Comparison of ENCODE assay signal across 3 cellular contexts in the genomic region with DNA sequence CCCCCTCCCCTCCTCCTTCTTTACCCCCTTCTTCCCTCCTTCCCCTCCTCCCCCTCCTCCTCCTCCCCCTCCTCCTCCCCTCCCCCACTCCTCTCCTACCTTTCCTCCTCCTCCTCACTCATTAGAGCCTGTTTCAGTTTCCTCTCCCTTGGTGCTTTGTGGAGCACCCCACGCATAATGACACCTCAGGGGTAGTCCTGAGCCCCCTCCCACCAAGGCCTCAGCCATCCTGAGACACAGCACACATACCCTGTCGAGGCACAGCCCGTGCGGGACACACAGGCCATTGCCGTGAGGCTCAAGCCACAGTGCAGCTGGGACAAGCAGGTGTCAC.
A peak's percentile ranks its signal among the peaks of the same experiment; 100 is the strongest.
TF ChIP-seq lines count a peak whose summit lies in the region.

No MANE protein-coding gene starts in this region.

TF ChIP-seq in GM23338, 12 proteins besides CTCF, POLR2A, EP300 and RAD21 (continues in another document):
- no peak for TF ChIP-seq NANOG (IDR thresholded peaks at IDR 0.05; ENCODE audit: borderline replicate concordance)
- no peak for TF ChIP-seq POLR2AphosphoS5 (IDR thresholded peaks at IDR 0.05; ENCODE audit: low read depth)
- no peak for TF ChIP-seq ZNF331 (CRISPR knock-in tag; IDR thresholded peaks at IDR 0.05; ENCODE audit: low read depth)
- TF ChIP-seq, protein P1, sequence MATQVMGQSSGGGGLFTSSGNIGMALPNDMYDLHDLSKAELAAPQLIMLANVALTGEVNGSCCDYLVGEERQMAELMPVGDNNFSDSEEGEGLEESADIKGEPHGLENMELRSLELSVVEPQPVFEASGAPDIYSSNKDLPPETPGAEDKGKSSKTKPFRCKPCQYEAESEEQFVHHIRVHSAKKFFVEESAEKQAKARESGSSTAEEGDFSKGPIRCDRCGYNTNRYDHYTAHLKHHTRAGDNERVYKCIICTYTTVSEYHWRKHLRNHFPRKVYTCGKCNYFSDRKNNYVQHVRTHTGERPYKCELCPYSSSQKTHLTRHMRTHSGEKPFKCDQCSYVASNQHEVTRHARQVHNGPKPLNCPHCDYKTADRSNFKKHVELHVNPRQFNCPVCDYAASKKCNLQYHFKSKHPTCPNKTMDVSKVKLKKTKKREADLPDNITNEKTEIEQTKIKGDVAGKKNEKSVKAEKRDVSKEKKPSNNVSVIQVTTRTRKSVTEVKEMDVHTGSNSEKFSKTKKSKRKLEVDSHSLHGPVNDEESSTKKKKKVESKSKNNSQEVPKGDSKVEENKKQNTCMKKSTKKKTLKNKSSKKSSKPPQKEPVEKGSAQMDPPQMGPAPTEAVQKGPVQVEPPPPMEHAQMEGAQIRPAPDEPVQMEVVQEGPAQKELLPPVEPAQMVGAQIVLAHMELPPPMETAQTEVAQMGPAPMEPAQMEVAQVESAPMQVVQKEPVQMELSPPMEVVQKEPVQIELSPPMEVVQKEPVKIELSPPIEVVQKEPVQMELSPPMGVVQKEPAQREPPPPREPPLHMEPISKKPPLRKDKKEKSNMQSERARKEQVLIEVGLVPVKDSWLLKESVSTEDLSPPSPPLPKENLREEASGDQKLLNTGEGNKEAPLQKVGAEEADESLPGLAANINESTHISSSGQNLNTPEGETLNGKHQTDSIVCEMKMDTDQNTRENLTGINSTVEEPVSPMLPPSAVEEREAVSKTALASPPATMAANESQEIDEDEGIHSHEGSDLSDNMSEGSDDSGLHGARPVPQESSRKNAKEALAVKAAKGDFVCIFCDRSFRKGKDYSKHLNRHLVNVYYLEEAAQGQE (IDR thresholded peaks at IDR 0.05; ENCODE audit: unreplicated experiment) = no peak
- TF ChIP-seq EZH2phosphoT487 (IDR thresholded peaks at IDR 0.05; ENCODE audit: unreplicated experiment) = no peak
- no peak for TF ChIP-seq JUNB (IDR thresholded peaks at IDR 0.05; ENCODE audit: unreplicated experiment)
- TF ChIP-seq, protein P2, sequence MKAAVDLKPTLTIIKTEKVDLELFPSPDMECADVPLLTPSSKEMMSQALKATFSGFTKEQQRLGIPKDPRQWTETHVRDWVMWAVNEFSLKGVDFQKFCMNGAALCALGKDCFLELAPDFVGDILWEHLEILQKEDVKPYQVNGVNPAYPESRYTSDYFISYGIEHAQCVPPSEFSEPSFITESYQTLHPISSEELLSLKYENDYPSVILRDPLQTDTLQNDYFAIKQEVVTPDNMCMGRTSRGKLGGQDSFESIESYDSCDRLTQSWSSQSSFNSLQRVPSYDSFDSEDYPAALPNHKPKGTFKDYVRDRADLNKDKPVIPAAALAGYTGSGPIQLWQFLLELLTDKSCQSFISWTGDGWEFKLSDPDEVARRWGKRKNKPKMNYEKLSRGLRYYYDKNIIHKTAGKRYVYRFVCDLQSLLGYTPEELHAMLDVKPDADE (IDR thresholded peaks at IDR 0.05) = no peak
- TF ChIP-seq STAT1 (IDR thresholded peaks at IDR 0.05; ENCODE audit: unreplicated experiment) = no peak
- no peak for TF ChIP-seq EZH2 (IDR thresholded peaks at IDR 0.05; ENCODE audit: low read depth, unreplicated experiment)

TF ChIP-seq in HEK293, 187 proteins besides CTCF, POLR2A, EP300 and RAD21:
- TF ChIP-seq ZNF10 (tag by site-specific recombination; IDR thresholded peaks at IDR 0.05) (no peak), ZNF677 (tag by site-specific recombination; IDR thresholded peaks at IDR 0.05) (no peak), EGR2 (tag by site-specific recombination; IDR thresholded peaks at IDR 0.05; ENCODE audit: low read depth) (peak; percentile 38; the same call in 1 of the 2 replicates), ZEB2 (tag by site-specific recombination; IDR thresholded peaks at IDR 0.05) (no peak), ZNF133 (tag by site-specific recombination; IDR thresholded peaks at IDR 0.05) (no peak), ZNF514 (tag by site-specific recombination; IDR thresholded peaks at IDR 0.05) (no peak), ZNF23 (tag by site-specific recombination; IDR thresholded peaks at IDR 0.05; ENCODE audit: borderline replicate concordance) (no peak), ZNF664 (tag by site-specific recombination; IDR thresholded peaks at IDR 0.05) (no peak), ZNF214 (tag by site-specific recombination; IDR thresholded peaks at IDR 0.05; ENCODE audit: borderline replicate concordance) (no peak), ZNF555 (tag by site-specific recombination; conservative IDR thresholded peaks at IDR 0.05) (no peak), ZNF366 (tag by site-specific recombination; conservative IDR thresholded peaks at IDR 0.05) (no peak), TCF7L2 (IDR thresholded peaks at IDR 0.05; ENCODE audit: borderline replicate concordance, low read depth, low read length) (no peak), ZFHX2 (tag by site-specific recombination; conservative IDR thresholded peaks at IDR 0.05) (peak; percentile 74)
- TF ChIP-seq, protein P3, sequence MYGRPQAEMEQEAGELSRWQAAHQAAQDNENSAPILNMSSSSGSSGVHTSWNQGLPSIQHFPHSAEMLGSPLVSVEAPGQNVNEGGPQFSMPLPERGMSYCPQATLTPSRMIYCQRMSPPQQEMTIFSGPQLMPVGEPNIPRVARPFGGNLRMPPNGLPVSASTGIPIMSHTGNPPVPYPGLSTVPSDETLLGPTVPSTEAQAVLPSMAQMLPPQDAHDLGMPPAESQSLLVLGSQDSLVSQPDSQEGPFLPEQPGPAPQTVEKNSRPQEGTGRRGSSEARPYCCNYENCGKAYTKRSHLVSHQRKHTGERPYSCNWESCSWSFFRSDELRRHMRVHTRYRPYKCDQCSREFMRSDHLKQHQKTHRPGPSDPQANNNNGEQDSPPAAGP (tag by site-specific recombination; IDR thresholded peaks at IDR 0.05) = no peak
- TF ChIP-seq, protein P4, sequence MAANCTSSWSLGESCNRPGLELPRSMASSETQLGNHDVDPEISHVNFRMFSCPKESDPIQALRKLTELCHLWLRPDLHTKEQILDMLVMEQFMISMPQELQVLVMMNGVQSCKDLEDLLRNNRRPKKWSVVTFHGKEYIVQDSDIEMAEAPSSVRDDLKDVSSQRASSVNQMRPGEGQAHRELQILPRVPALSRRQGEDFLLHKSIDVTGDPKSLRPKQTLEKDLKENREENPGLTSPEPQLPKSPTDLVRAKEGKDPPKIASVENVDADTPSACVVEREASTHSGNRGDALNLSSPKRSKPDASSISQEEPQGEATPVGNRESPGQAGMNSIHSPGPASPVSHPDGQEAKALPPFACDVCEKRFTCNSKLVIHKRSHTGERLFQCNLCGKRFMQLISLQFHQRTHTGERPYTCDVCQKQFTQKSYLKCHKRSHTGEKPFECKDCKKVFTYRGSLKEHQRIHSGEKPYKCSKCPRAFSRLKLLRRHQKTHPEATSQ (tag by site-specific recombination; IDR thresholded peaks at IDR 0.05) = no peak
- TF ChIP-seq, protein P5, sequence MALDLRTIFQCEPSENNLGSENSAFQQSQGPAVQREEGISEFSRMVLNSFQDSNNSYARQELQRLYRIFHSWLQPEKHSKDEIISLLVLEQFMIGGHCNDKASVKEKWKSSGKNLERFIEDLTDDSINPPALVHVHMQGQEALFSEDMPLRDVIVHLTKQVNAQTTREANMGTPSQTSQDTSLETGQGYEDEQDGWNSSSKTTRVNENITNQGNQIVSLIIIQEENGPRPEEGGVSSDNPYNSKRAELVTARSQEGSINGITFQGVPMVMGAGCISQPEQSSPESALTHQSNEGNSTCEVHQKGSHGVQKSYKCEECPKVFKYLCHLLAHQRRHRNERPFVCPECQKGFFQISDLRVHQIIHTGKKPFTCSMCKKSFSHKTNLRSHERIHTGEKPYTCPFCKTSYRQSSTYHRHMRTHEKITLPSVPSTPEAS (tag by site-specific recombination; IDR thresholded peaks at IDR 0.05) = no peak

TF ChIP-seq in K562, 482 proteins besides CTCF, POLR2A, EP300 and RAD21:
- peak; percentile 68; the same call in 1 of the 2 replicates for TF ChIP-seq ZNF263 (CRISPR knock-in tag; IDR thresholded peaks at IDR 0.05; ENCODE audit: borderline replicate concordance)
- no peak for TF ChIP-seq PYGO2 (tag; IDR thresholded peaks at IDR 0.05)
- TF ChIP-seq TAF1 (IDR thresholded peaks at IDR 0.05; ENCODE audit: control insufficient read depth, extremely low read depth, insufficient read depth, low read length, severe bottlenecking) = no peak
